23 cellular contexts compared by ENCODE assay signal in genomic region chr2:205864511-205864910, GRCh38.
"Had no signal": no experiment of that assay in that cellular context is flagged by ENCODE, and none has a peak within 500 bp of the region (broad histone marks: within the 10 kb centered on the region; RNA-seq: fewer than 3 reads in every experiment).

No MANE protein-coding gene starts in this region.

- H3K4me3 Mint-ChIP-seq: immature natural killer cell; memory B cell; mesothelial cell of epicardium; naive thymus-derived CD4-positive, alpha-beta T cell; neural crest cell had no signal

- H3K36me3 ChIP-seq: esophagus muscularis mucosa, gastrocnemius medialis, left lung, lower lobe of right lung, right atrium auricular region, sigmoid colon, stomach, thoracic aorta had no signal

- DNase-seq: effector memory CD4-positive, alpha-beta T cell; gastrocnemius medialis; glutamatergic neuron; immature natural killer cell; left lung; lower lobe of right lung; naive thymus-derived CD4-positive, alpha-beta T cell; posterior cingulate gyrus; sigmoid colon; small intestine; stimulated activated CD4-positive, alpha-beta T cell treated with anti-CD3 and anti-CD28 coated beads, Interleukin-12 subunit alpha, Interleukin-12 subunit beta, amount 100 ng/mL, for 4 hours; stimulated activated naive CD4-positive, alpha-beta T cell; stomach; substantia nigra; trophoblast cell had no signal

- ATAC-seq: gastrocnemius medialis; left lung; lower lobe of right lung; naive thymus-derived CD4-positive, alpha-beta T cell had no signal

- H3K4me1 Mint-ChIP-seq: memory B cell had no signal

- H3K27ac ChIP-seq: epithelial cell of prostate, esophagus muscularis mucosa, gastrocnemius medialis, left lung, lower lobe of right lung, right atrium auricular region, stomach, thoracic aorta had no signal

- H3K27ac Mint-ChIP-seq: immature natural killer cell; memory B cell; mesothelial cell of epicardium; naive thymus-derived CD4-positive, alpha-beta T cell had no signal

- FAIRE-seq: keratinocyte, small intestine had no signal

- H3K9me3 ChIP-seq: esophagus muscularis mucosa, gastrocnemius medialis, left lung, lower lobe of right lung, right atrium auricular region, sigmoid colon, stomach, thoracic aorta had no signal

- H3K27me3 ChIP-seq: esophagus muscularis mucosa, left lung, right atrium auricular region, sigmoid colon, stomach had no signal

- H3K4me1 ChIP-seq: gastrocnemius medialis, lower lobe of right lung had no signal

- H3K4me3 ChIP-seq: esophagus muscularis mucosa, gastrocnemius medialis, left lung, lower lobe of right lung, right atrium auricular region, sigmoid colon, stomach, thoracic aorta had no signal

- H3K36me3 Mint-ChIP-seq: immature natural killer cell; memory B cell; mesothelial cell of epicardium; naive thymus-derived CD4-positive, alpha-beta T cell had no signal

- H3K9me3 Mint-ChIP-seq: memory B cell, mesothelial cell of epicardium, neural crest cell had no signal
